In genomic region chr7:136071106-136071505, GRCh38 we compare ENCODE assay signal across 21 cellular contexts.
DNase-seq lines count a peak whose midpoint lies in the region; ATAC-seq, FAIRE-seq and TF ChIP-seq lines count a peak whose summit lies in the region.
"Had no signal": no experiment of that assay in that cellular context is flagged by ENCODE, and none has a peak within 500 bp of the region (broad histone marks: within the 10 kb centered on the region; RNA-seq: fewer than 3 reads in every experiment).

No MANE protein-coding gene starts in this region.

- WGBS in GM23248 (ENCODE audit: low coverage in 1 of 2, low lambda C conversion rate in 2 of 2, missing lambda C conversion rate in 2 of 2), 2 experiments: 1% methylated on average over 3 of the region's 3 CpGs
- 30% methylated on average over 3 of the region's 3 CpGs for WGBS in K562 (ENCODE audit: insufficient coverage, low coverage, missing lambda C conversion rate)

- H4K20me1 ChIP-seq in GM23248 (ENCODE audit: insufficient read depth) (no peaks in the 10 kb centered on the region), K562 (replicated peaks; ENCODE audit: control insufficient read depth, insufficient read depth, low read length) (no peaks in the 10 kb centered on the region)

- no peak overlapping the region for H3K4me3 Mint-ChIP-seq in mesothelial cell of epicardium
- H3K4me3 Mint-ChIP-seq: CD4-positive, alpha-beta T cell had no signal

- intact Hi-C loops in K562 (cut with micrococcal nuclease): no loop called here
- intact Hi-C loops in left cardiac atrium (cut with DNase I): no loop called here

- H3K36me3 Mint-ChIP-seq in mesothelial cell of epicardium: peaks cover under 1% of the 10 kb centered on the region

- TF ChIP-seq CTCF in K562 (IDR thresholded peaks at IDR 0.05 in 2 of 3, conservative IDR thresholded peaks at IDR 0.05 in 1 of 3; ENCODE audit: insufficient read depth in 2 of 3, low read depth in 1 of 3, low read length in 3 of 3) (no peak), mesothelial cell of epicardium (IDR thresholded peaks at IDR 0.05; ENCODE audit: unreplicated experiment) (no peak)

- H3K4me1 ChIP-seq in GM23248 (ENCODE audit: insufficient read depth) (no peaks in the 10 kb centered on the region), K562 (replicated peaks in 1 of 2; ENCODE audit: control insufficient read depth in 2 of 2, insufficient read depth in 2 of 2, low read length in 2 of 2) (peaks cover 4 to 22% of the 10 kb centered on the region in 2 experiments; a peak in 4 of 5 replicates)
- H3K4me1 ChIP-seq: A549 had no signal

- CTCF ChIA-PET in K562 (lab: Yijun Ruan, JAX; ENCODE audit: low intra/inter-chr PET ratio): no interaction called here

- TF ChIP-seq POLR2A in K562 (conservative IDR thresholded peaks at IDR 0.05): no peak

- H3K9me3 ChIP-seq in GM23248 (ENCODE audit: low read depth): no peaks in the 10 kb centered on the region
- H3K9me3 ChIP-seq in K562 (replicated peaks; ENCODE audit: control insufficient read depth, insufficient read depth, low read depth, low read length): no peaks in the 10 kb centered on the region
- H3K9me3 ChIP-seq: A549, SK-N-SH had no signal

- POLR2A ChIA-PET in K562 (lab: Yijun Ruan, JAX): no interaction called here

- H3K9me3 Mint-ChIP-seq in mesothelial cell of epicardium: peaks cover 2% of the 10 kb centered on the region
- H3K9me3 Mint-ChIP-seq: CD4-positive, alpha-beta T cell had no signal

- no peak overlapping the region for H3K4me3 ChIP-seq in GM23248
- H3K4me3 ChIP-seq in K562: no peak overlapping the region
- H3K4me3 ChIP-seq: A549 had no signal

- H3K27me3 ChIP-seq in GM23248 (replicated peaks; ENCODE audit: insufficient read depth) (no peaks in the 10 kb centered on the region), K562 (ENCODE audit: control insufficient read depth in 2 of 2, insufficient read depth in 2 of 2, low read length in 2 of 2) (no peaks in the 10 kb centered on the region)

- H3K9me1 ChIP-seq in K562 (ENCODE audit: control insufficient read depth, insufficient read depth, low read length): no peaks in the 10 kb centered on the region

- H3K27ac ChIP-seq in GM23248 (no peak overlapping the region), K562 (ENCODE audit: extremely low read depth, low read depth, low read length) (no peak overlapping the region)
- H3K27ac ChIP-seq: A549 had no signal

- H3K9ac ChIP-seq in GM23248 (no peak overlapping the region), K562 (ENCODE audit: insufficient read depth in 1 of 2, low read depth in 2 of 2, low read length in 2 of 2) (no peak overlapping the region)
- H3K9ac ChIP-seq: SK-N-SH had no signal

- H3K4me2 ChIP-seq in GM23248 (ENCODE audit: unreplicated experiment): no peak overlapping the region
- H3K4me2 ChIP-seq in K562 (ENCODE audit: insufficient read depth, low read length): no peak overlapping the region
- H3K4me2 ChIP-seq: A549, SK-N-SH had no signal

- H2AFZ ChIP-seq in GM23248 (no peak overlapping the region), K562 (ENCODE audit: low read depth, low read length) (peak overlapping the region; percentile 21; the same call in 1 of the 2 replicates)

- H3K36me3 ChIP-seq in GM23248 (ENCODE audit: low read depth) (no peaks in the 10 kb centered on the region), K562 (ENCODE audit: control insufficient read depth, insufficient read depth, low read length) (no peaks in the 10 kb centered on the region)

- TF ChIP-seq RAD21 in K562 (CRISPR knock-in tag; conservative IDR thresholded peaks at IDR 0.05 in 1 of 2, IDR thresholded peaks at IDR 0.05 in 1 of 2): no peak

- H3K27me3 Mint-ChIP-seq in mesothelial cell of epicardium (ENCODE audit: low read depth): no peaks in the 10 kb centered on the region
- H3K27me3 Mint-ChIP-seq: CD4-positive, alpha-beta T cell had no signal

- DNase-seq in GM23248 (peak; percentile 2), NCI-H82 (lab: John Stamatoyannopoulos, UW) (peak; percentile 85), K562 (ENCODE audit: extremely low read depth in 1 of 4, low spot score in 3 of 4) (no peak), mesothelial cell of epicardium (ENCODE audit: low spot score in 2 of 2, unreplicated experiment in 2 of 2) (no peak), iPS-NIHi11 (ENCODE audit: low spot score) (no peak), left cardiac atrium (no peak), dedifferentiated amniotic fluid mesenchymal stem cell (ENCODE audit: extremely low spot score) (no peak), NCI-H128 (lab: John Stamatoyannopoulos, UW; ENCODE audit: unreplicated experiment) (no peak)
- DNase-seq: Calu3; CD4-positive, alpha-beta T cell; GOT3; KBM-7; NCI-H1436; NCI-H2029 treated with DMSO at 0.1 percent for 48 hours; NCI-H2171; OCI-M1; SHP77; SK-N-SH had no signal

- H3K79me2 ChIP-seq in GM23248 (ENCODE audit: insufficient read depth): no peaks in the 10 kb centered on the region
- no peaks in the 10 kb centered on the region for H3K79me2 ChIP-seq in K562 (ENCODE audit: control insufficient read depth, insufficient read depth, low read length)

- H3K4me1 Mint-ChIP-seq in mesothelial cell of epicardium: peaks cover 20% of the 10 kb centered on the region

- H3K9me2 ChIP-seq in GM23248 (ENCODE audit: insufficient read depth): no peaks in the 10 kb centered on the region
- H3K9me2 ChIP-seq: SK-N-SH had no signal

- H3K27ac Mint-ChIP-seq in mesothelial cell of epicardium: peak overlapping the region; percentile 4
- H3K27ac Mint-ChIP-seq: CD4-positive, alpha-beta T cell had no signal

- BruUV-seq in K562 (replicated peaks; lab: Mats Ljungman, UMichigan): no TSS peak

- in situ Hi-C loops in GM23248 (cut with MboI): no loop called here
- in situ Hi-C loops in K562 (cut with MboI): no loop called here

- TF ChIP-seq EP300 in K562 (IDR thresholded peaks at IDR 0.05; ENCODE audit: low read length): no peak

- ATAC-seq in K562 (no peak), left cardiac atrium (no peak)
- ATAC-seq: A549 had no signal

- no peak for FAIRE-seq in K562 (lab: Jason Lieb, UNC)
- FAIRE-seq: A549, GM12891, GM18507 had no signal

- H3F3A ChIP-seq in GM23248 (ENCODE audit: insufficient read depth): no peaks in the 10 kb centered on the region

TF ChIP-seq in K562, 482 proteins besides CTCF, POLR2A, EP300 and RAD21:
- TF ChIP-seq MNT (conservative IDR thresholded peaks at IDR 0.05) (no peak), EHMT2 (IDR thresholded peaks at IDR 0.05) (0 out of 2 replicates have a peak, but pooled peaks have one; percentile 37), CREB3 (tag; conservative IDR thresholded peaks at IDR 0.05; ENCODE audit: low read depth) (no peak), PHF20 (IDR thresholded peaks at IDR 0.05; ENCODE audit: partially characterized antibody) (no peak), AFF1 (IDR thresholded peaks at IDR 0.05; ENCODE audit: low read depth in 1 of 2, partially characterized antibody in 2 of 2) (no peak)

Comparison
In these comparisons a context has a peak if more than half of its experiments do, and no peak if none do; other contexts are left out.
1. DNase-seq: peak in GM23248 (single experiment) and NCI-H82 (single experiment); none in K562 (0 of 4), mesothelial cell of epicardium (0 of 2), iPS-NIHi11 (single experiment), left cardiac atrium (single experiment), dedifferentiated amniotic fluid mesenchymal stem cell (single experiment) and NCI-H128 (single experiment).